8 cellular contexts compared by ENCODE assay signal in genomic region chr2:169798718-169799495, GRCh38. TPM values are rescaled to one million over a fixed set of nuclear protein-coding genes. Genes with fewer than 3 reads are reported as not detected.
DNase-seq lines count a peak whose midpoint lies in the region; ATAC-seq and TF ChIP-seq lines count a peak whose summit lies in the region.

Gene SSB (plus strand): TSS chr2:169798871. CDS start chr2:169800961, 2,090 bp downstream.

- peak within 1 kb of the TSS; percentile 86 for H3K4me3 ChIP-seq in fibroblast of the aortic adventitia (ENCODE audit: low read depth, low read length)

- H3K9me3 Mint-ChIP-seq in nephron progenitor cell = no peaks in the 10 kb centered on the region
- H3K9me3 Mint-ChIP-seq in stimulated activated naive CD8-positive, alpha-beta T cell treated with anti-CD3 and anti-CD28 coated beads, Interleukin-15, amount 100 ng/mL, for 72 hours = no peaks in the 10 kb centered on the region

- H3K27ac Mint-ChIP-seq in nephron progenitor cell = peak within 1 kb of the TSS; percentile 85
- peak within 1 kb of the TSS; percentile 99 for H3K27ac Mint-ChIP-seq in stimulated activated naive CD8-positive, alpha-beta T cell treated with anti-CD3 and anti-CD28 coated beads, Interleukin-15, amount 100 ng/mL, for 72 hours

- DNase-seq in EL = peak; percentile 93
- DNase-seq in H4 (ENCODE audit: low spot score) = peak; percentile 91
- peak; percentile 95 for DNase-seq in LoVo (ENCODE audit: low spot score)
- peak; percentile 43 for DNase-seq in SHP77 treated with DMSO at 0.1 percent for 48 hours (lab: John Stamatoyannopoulos, UW)
- DNase-seq in activated effector memory CD4-positive, alpha-beta T cell treated with anti-CD3 and anti-CD28 coated beads, Interleukin-2, amount 50 U/mL, for 16 hours = peak; percentile 98
- peak; percentile 91 for DNase-seq in fibroblast of the aortic adventitia (ENCODE audit: low read depth)
- peak; percentile 94 for DNase-seq in nephron progenitor cell
- DNase-seq in stimulated activated naive CD8-positive, alpha-beta T cell treated with anti-CD3 and anti-CD28 coated beads, Interleukin-15, amount 100 ng/mL, for 72 hours = peak; percentile 87 to 96

- peak; percentile 97 for ATAC-seq in stimulated activated naive CD8-positive, alpha-beta T cell treated with anti-CD3 and anti-CD28 coated beads, Interleukin-15, amount 100 ng/mL, for 72 hours

- peaks cover 3% of the 10 kb centered on the region for H3K27me3 Mint-ChIP-seq in nephron progenitor cell (ENCODE audit: low read depth, poor library complexity)
- H3K27me3 Mint-ChIP-seq in stimulated activated naive CD8-positive, alpha-beta T cell treated with anti-CD3 and anti-CD28 coated beads, Interleukin-15, amount 100 ng/mL, for 72 hours = no peaks in the 10 kb centered on the region

- H3K36me3 Mint-ChIP-seq in nephron progenitor cell (ENCODE audit: low read depth) = peaks cover 37% of the 10 kb centered on the region

- H3K4me1 Mint-ChIP-seq in nephron progenitor cell = peaks cover 42% of the 10 kb centered on the region
- peaks cover 23% of the 10 kb centered on the region for H3K4me1 Mint-ChIP-seq in stimulated activated naive CD8-positive, alpha-beta T cell treated with anti-CD3 and anti-CD28 coated beads, Interleukin-15, amount 100 ng/mL, for 72 hours

- TF ChIP-seq CTCF in fibroblast of the aortic adventitia (IDR thresholded peaks at IDR 0.05; ENCODE audit: insufficient read depth, low read length) = no peak
- no peak for TF ChIP-seq CTCF in nephron progenitor cell (IDR thresholded peaks at IDR 0.05)

- peak within 1 kb of the TSS; percentile 91 for H3K4me3 Mint-ChIP-seq in nephron progenitor cell
- peak within 1 kb of the TSS; percentile 92 to 95 for H3K4me3 Mint-ChIP-seq in stimulated activated naive CD8-positive, alpha-beta T cell treated with anti-CD3 and anti-CD28 coated beads, Interleukin-15, amount 100 ng/mL, for 72 hours

RNA-seq across cellular contexts. Expression of gene SSB, which starts in this region (rescaled TPM):
- 117 and 125 TPM in 2 replicates for total RNA-seq in H4 (2014; rRNA removed; shearing (Covaris generic))
- 98.8 and 141 TPM in 2 replicates for total RNA-seq in fibroblast of the aortic adventitia (ENCODE audit: low replicate concordance)

Comparison
In these comparisons a context has a peak if more than half of its experiments do, and no peak if none do; other contexts are left out.
1. Peak in every context shown above with its lines: DNase-seq, ATAC-seq and H3K4me3 ChIP-seq.
2. DNase-seq: peak in every context shown above with its lines; median percentile 98 in activated effector memory CD4-positive, alpha-beta T cell treated with anti-CD3 and anti-CD28 coated beads, Interleukin-2, amount 50 U/mL, for 16 hours; 95 in LoVo; 94 in nephron progenitor cell; 93 in EL; 92 in stimulated activated naive CD8-positive, alpha-beta T cell treated with anti-CD3 and anti-CD28 coated beads, Interleukin-15, amount 100 ng/mL, for 72 hours; 91 in H4; 91 in fibroblast of the aortic adventitia; 43 in SHP77 treated with DMSO at 0.1 percent for 48 hours.